ENCODE assay signal across 9 cellular contexts in the genomic region with DNA sequence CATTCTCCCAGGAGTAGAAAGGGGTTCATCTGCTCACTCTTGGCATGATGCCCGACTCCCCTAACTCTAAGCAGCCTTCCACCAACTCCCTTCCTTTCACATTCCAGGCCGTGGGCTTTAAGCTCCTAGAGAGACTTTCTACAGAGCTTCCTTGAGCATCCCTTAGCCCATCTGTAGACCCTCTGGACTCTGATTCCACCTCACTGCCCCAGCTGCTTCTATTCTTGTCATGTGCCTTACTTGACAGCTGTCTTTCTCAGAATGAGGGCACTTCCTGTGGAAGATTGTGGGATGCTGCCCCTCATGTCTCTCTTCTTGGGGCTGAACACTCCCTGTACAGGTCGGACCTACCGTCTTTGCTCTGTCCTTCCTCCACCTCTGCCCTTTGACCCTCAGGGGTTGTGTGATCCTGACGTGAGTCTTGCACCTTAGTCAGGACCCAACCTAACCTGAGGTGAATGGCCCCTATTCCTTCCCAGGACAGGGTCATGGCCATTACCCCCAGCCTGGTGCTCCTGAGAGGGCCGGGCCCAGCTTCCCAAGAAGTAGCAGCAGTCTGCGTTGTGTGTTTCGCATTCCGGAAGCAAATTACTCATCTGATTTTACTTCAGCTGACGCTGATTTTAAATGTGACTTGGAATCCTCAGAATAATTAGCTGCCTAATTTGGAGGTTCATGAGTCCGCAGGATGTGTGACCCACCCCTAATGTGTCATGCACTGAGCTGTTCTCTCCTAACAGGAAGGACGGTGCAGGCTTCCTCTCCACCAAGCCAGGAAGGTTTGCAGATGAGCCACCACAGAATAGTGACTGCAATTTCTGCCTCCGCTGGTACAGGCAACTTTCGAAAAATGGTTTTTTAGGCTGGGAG. TPM values are rescaled to one million over a fixed set of nuclear protein-coding genes. Genes with fewer than 3 reads are reported as not detected.
DNase-seq lines count a peak whose midpoint lies in the region; ATAC-seq, FAIRE-seq and TF ChIP-seq lines count a peak whose summit lies in the region.
"Had no signal": no experiment of that assay in that cellular context is flagged by ENCODE, and none has a peak within 500 bp of the region (broad histone marks: within the 10 kb centered on the region; RNA-seq: fewer than 3 reads in every experiment).

No MANE protein-coding gene starts in this region.

- H3K4me1 ChIP-seq in duodenal mucosa (ENCODE audit: control insufficient read depth in 1 of 2, insufficient read depth in 2 of 2, low read length in 2 of 2) = peaks cover 40 to 44% of the 10 kb centered on the region in 2 donors

- no peaks in the 10 kb centered on the region for H3K27me3 ChIP-seq in duodenal mucosa (ENCODE audit: control insufficient read depth in 1 of 2, insufficient read depth in 2 of 2, low read length in 2 of 2)
- no peaks in the 10 kb centered on the region for H3K27me3 ChIP-seq in H7 (ENCODE audit: control insufficient read depth, insufficient read depth, low read length)

- peaks cover 10% of the 10 kb centered on the region; the same call in 1 of the 2 replicates for H3K36me3 Mint-ChIP-seq in WTC11

- peak overlapping the region; percentile 29 to 32 for H3K4me3 ChIP-seq in duodenal mucosa (ENCODE audit: low read depth in 1 of 2, low read length in 2 of 2)
- no peak overlapping the region for H3K4me3 ChIP-seq in skin epidermis
- H3K4me3 ChIP-seq in H7 (ENCODE audit: insufficient read depth, low read depth, low read length) = no peak overlapping the region

- no peak for TF ChIP-seq POLR2A in H54 (IDR thresholded peaks at IDR 0.05; ENCODE audit: low read depth, low read length)

- peak; percentile 88 for FAIRE-seq in H54 (lab: Jason Lieb, UNC)

- peak overlapping the region; percentile 86 for H3K4me3 Mint-ChIP-seq in WTC11

- H3K27ac ChIP-seq in duodenal mucosa (ENCODE audit: low read depth, low read length) (no peak overlapping the region), skin epidermis (peak overlapping the region in 18 of 21 experiments; percentile 26 to 92 (median 60))

- H3K9ac ChIP-seq in duodenal mucosa (ENCODE audit: low read depth in 1 of 2, low read length in 2 of 2) = no peak overlapping the region

- TF ChIP-seq CTCF in WTC11 (IDR thresholded peaks at IDR 0.05) = no peak

- no peaks in the 10 kb centered on the region for H3K9me3 Mint-ChIP-seq in WTC11

- DNase-seq in H54 (ENCODE audit: insufficient read length, low spot score) (peak; percentile 87), WTC11 (ENCODE audit: low spot score) (no peak), cerebellum (ENCODE audit: low spot score) (no peak), H7 (no peak)

- H3K27ac Mint-ChIP-seq in WTC11 = no peak overlapping the region

- ATAC-seq in WTC11 = no peak
- no peak for ATAC-seq in GM18520 (IDR thresholded peaks at IDR 0.05; ENCODE audit: unreplicated experiment)
- ATAC-seq in HG03457 (IDR thresholded peaks at IDR 0.05; ENCODE audit: unreplicated experiment) = no peak

- peaks cover 40% of the 10 kb centered on the region for H3K4me1 Mint-ChIP-seq in WTC11

- H3K36me3 ChIP-seq in duodenal mucosa (ENCODE audit: control insufficient read depth in 1 of 2, insufficient read depth in 2 of 2, low read length in 2 of 2) = no peaks in the 10 kb centered on the region
- peaks cover 2% of the 10 kb centered on the region for H3K36me3 ChIP-seq in H7 (replicated peaks; ENCODE audit: control insufficient read depth, insufficient read depth, low read length)

- CTCF ChIA-PET in WTC11 (lab: Charles Lee) = interaction anchor here (0.7 kb wide), 1 partner anchor 26 kb away, joined by 3 read pairs; no protein-coding TSS in a partner anchor

- POLR2A ChIA-PET in WTC11 (lab: Charles Lee) = interaction anchor here (0.5 kb wide), 1 partner anchor 48 kb away, joined by 3 read pairs; no protein-coding TSS in a partner anchor

- H3K9me3 ChIP-seq in duodenal mucosa (ENCODE audit: control insufficient read depth in 1 of 2, low read length in 2 of 2) = no peaks in the 10 kb centered on the region

- no peaks in the 10 kb centered on the region for H3K27me3 Mint-ChIP-seq in WTC11 (ENCODE audit: low read depth)

TF ChIP-seq in WTC11, 78 proteins besides CTCF, POLR2A, EP300 and RAD21:
- TF ChIP-seq EMX1 (CRISPR knock-in tag; IDR thresholded peaks at IDR 0.05) (no peak), ZNF263 (CRISPR knock-in tag; IDR thresholded peaks at IDR 0.05; ENCODE audit: low read depth) (no peak), KAT7 (CRISPR knock-in tag; IDR thresholded peaks at IDR 0.05; ENCODE audit: borderline replicate concordance) (no peak)
- TF ChIP-seq, protein P1, sequence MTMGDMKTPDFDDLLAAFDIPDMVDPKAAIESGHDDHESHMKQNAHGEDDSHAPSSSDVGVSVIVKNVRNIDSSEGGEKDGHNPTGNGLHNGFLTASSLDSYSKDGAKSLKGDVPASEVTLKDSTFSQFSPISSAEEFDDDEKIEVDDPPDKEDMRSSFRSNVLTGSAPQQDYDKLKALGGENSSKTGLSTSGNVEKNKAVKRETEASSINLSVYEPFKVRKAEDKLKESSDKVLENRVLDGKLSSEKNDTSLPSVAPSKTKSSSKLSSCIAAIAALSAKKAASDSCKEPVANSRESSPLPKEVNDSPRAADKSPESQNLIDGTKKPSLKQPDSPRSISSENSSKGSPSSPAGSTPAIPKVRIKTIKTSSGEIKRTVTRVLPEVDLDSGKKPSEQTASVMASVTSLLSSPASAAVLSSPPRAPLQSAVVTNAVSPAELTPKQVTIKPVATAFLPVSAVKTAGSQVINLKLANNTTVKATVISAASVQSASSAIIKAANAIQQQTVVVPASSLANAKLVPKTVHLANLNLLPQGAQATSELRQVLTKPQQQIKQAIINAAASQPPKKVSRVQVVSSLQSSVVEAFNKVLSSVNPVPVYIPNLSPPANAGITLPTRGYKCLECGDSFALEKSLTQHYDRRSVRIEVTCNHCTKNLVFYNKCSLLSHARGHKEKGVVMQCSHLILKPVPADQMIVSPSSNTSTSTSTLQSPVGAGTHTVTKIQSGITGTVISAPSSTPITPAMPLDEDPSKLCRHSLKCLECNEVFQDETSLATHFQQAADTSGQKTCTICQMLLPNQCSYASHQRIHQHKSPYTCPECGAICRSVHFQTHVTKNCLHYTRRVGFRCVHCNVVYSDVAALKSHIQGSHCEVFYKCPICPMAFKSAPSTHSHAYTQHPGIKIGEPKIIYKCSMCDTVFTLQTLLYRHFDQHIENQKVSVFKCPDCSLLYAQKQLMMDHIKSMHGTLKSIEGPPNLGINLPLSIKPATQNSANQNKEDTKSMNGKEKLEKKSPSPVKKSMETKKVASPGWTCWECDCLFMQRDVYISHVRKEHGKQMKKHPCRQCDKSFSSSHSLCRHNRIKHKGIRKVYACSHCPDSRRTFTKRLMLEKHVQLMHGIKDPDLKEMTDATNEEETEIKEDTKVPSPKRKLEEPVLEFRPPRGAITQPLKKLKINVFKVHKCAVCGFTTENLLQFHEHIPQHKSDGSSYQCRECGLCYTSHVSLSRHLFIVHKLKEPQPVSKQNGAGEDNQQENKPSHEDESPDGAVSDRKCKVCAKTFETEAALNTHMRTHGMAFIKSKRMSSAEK (CRISPR knock-in tag; IDR thresholded peaks at IDR 0.05; ENCODE audit: borderline replicate concordance) = no peak

RNA-seq across cellular contexts. Expression of a gene that starts 2.7 kb away (rescaled TPM):
- total RNA-seq in WTC11 (2021) (11.0 to 18.3 TPM (median 11.2 TPM) in 3 replicates), cerebellum (1.5 TPM)
- total RNA-seq in H7 (2014; rRNA removed; shearing (Covaris generic)) = 22.8 and 37.0 TPM in 2 replicates
- total RNA-seq: NCI-H460 had no signal

RNA-seq across cellular contexts. Expression of a gene that starts 30.7 kb away (rescaled TPM):
- 13.1 to 23.5 TPM (median 16.9 TPM) in 3 replicates for total RNA-seq in WTC11 (2021)
- total RNA-seq in cerebellum = 67.1 TPM
- total RNA-seq in H7 (2014; rRNA removed; shearing (Covaris generic)) = 3.9 and 4.6 TPM in 2 replicates

RNA-seq across cellular contexts. Expression of a gene that starts 47.4 kb away (rescaled TPM):
- total RNA-seq in WTC11 (2021) (not detected in 3 replicates), cerebellum (not detected)
- not detected in 2 replicates for total RNA-seq in H7 (2014; rRNA removed; shearing (Covaris generic))
- total RNA-seq: NCI-H460 had no signal

Comparison
In these comparisons a context has a peak if more than half of its experiments do, and no peak if none do; other contexts are left out.
1. H3K4me3 ChIP-seq: peak in duodenal mucosa (2 of 2); none in skin epidermis (0 of 7) and H7 (single experiment).